1 cellular context compared by ENCODE assay signal in genomic region chr12:57435288-57435687, GRCh38.
TF ChIP-seq lines count a peak whose summit lies in the region.

No MANE protein-coding gene starts in this region.

TF ChIP-seq in H1, 55 proteins besides CTCF, POLR2A, EP300 and RAD21:
- TF ChIP-seq NANOG (IDR thresholded peaks at IDR 0.05; ENCODE audit: insufficient read depth, low read depth, low read length, poor library complexity, severe bottlenecking) (no peak), KDM1A (IDR thresholded peaks at IDR 0.05; ENCODE audit: borderline replicate concordance, low read length) (no peak), KDM5A (IDR thresholded peaks at IDR 0.05; ENCODE audit: low read length) (no peak), ZNF274 (IDR thresholded peaks at IDR 0.05; ENCODE audit: borderline replicate concordance, extremely low read depth, low read length) (no peak), USF2 (IDR thresholded peaks at IDR 0.05; ENCODE audit: low read length) (no peak), BCL11A (IDR thresholded peaks at IDR 0.05; ENCODE audit: low read depth in 2 of 2, low read length in 2 of 2) (no peak), SIRT6 (IDR thresholded peaks at IDR 0.05; ENCODE audit: low read length) (no peak), CREB1 (IDR thresholded peaks at IDR 0.05) (no peak), HDAC6 (IDR thresholded peaks at IDR 0.05; ENCODE audit: low read depth, low read length) (no peak), TAF1 (IDR thresholded peaks at IDR 0.05; ENCODE audit: low read depth, low read length) (no peak)
